In the genomic region with DNA sequence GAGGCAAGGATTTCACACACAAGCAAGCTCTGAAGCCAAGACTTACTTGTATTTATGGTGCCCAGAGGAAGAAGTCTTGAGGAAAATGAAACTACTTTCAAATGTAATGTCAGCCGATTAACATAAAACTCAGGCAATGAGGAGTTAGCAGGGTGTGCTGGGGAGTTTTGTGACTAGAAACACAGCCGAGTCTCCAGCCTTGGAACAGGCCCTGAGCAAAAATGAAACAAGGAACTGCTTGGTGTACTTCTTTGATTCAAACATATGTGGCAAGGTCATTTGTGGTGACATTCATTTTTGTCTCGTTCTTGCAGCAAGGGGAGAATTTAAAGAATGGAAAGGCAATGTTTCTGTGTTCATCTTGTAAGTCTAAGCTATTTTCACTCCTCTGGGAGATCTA, we compare ENCODE assay signal across 14 cellular contexts. TPM values are rescaled to one million over a fixed set of nuclear protein-coding genes. Genes with fewer than 3 reads are reported as not detected.
DNase-seq lines count a peak whose midpoint lies in the region; ATAC-seq and TF ChIP-seq lines count a peak whose summit lies in the region.
"Had no signal": no experiment of that assay in that cellular context is flagged by ENCODE, and none has a peak within 500 bp of the region (broad histone marks: within the 10 kb centered on the region; RNA-seq: fewer than 3 reads in every experiment).

No MANE protein-coding gene starts in this region.

- no peak for TF ChIP-seq CTCF in OCI-LY3 (IDR thresholded peaks at IDR 0.05; ENCODE audit: low read depth, low read length)
- TF ChIP-seq CTCF in adrenal gland (IDR thresholded peaks at IDR 0.05): no peak

- H3K27me3 ChIP-seq in OCI-LY3 (ENCODE audit: low read depth, low read length): peaks cover 33% of the 10 kb centered on the region
- H3K27me3 ChIP-seq in adrenal gland: no peaks in the 10 kb centered on the region
- H3K27me3 ChIP-seq: SJCRH30 had no signal

- no peak overlapping the region for H2AFZ ChIP-seq in OCI-LY3 (ENCODE audit: low read depth, low read length)

- peaks cover 12% of the 10 kb centered on the region for H3K4me1 ChIP-seq in OCI-LY3 (ENCODE audit: low read length)
- no peaks in the 10 kb centered on the region for H3K4me1 ChIP-seq in adrenal gland (replicated peaks in 1 of 2)
- H3K4me1 ChIP-seq: HAP-1, SJCRH30 had no signal

- ATAC-seq in GM19043 (IDR thresholded peaks at IDR 0.05; ENCODE audit: low read depth, unreplicated experiment) (peak; percentile 48), HG02885 (IDR thresholded peaks at IDR 0.05; ENCODE audit: poor library complexity, unreplicated experiment) (peak; percentile 76)

- H3K4me2 ChIP-seq in OCI-LY3 (ENCODE audit: low read length): peak overlapping the region; percentile 60

- no peaks in the 10 kb centered on the region for H3K9me3 ChIP-seq in OCI-LY3 (ENCODE audit: insufficient read depth, low read length)
- no peaks in the 10 kb centered on the region for H3K9me3 ChIP-seq in adrenal gland (replicated peaks in 1 of 3)
- H3K9me3 ChIP-seq: HAP-1, SJCRH30 had no signal

- H3K27ac ChIP-seq in OCI-LY3 (ENCODE audit: low read length): no peak overlapping the region
- H3K27ac ChIP-seq in adrenal gland: no peak overlapping the region
- H3K27ac ChIP-seq: SJCRH30 had no signal

- 43 to 49% (median 46%) methylated on average over 3 of the region's 3 CpGs for WGBS in adrenal gland, 4 donors

- peak overlapping the region; percentile 58 for H3K4me3 ChIP-seq in OCI-LY3 (ENCODE audit: low read length)
- no peak overlapping the region for H3K4me3 ChIP-seq in adrenal gland
- H3K4me3 ChIP-seq: HAP-1, SJCRH30 had no signal

- H3K9ac ChIP-seq in OCI-LY3 (ENCODE audit: low read length): no peak overlapping the region

- no peaks in the 10 kb centered on the region for H4K20me1 ChIP-seq in OCI-LY3 (ENCODE audit: insufficient read depth, low read length)

- DNase-seq in Ammon's horn (ENCODE audit: low spot score): peak; percentile 7
- DNase-seq in NCI-H82 treated with DMSO at 0.1 percent for 48 hours (lab: John Stamatoyannopoulos, UW; ENCODE audit: unreplicated experiment): no peak
- no peak for DNase-seq in activated naive CD4-positive, alpha-beta T cell (lab: John Stamatoyannopoulos, UW)
- DNase-seq in activated gamma-delta T cell treated with Interleukin-2 at 50 U/mL for 16 hours: no peak
- DNase-seq in adrenal gland: no peak
- DNase-seq: activated CD4-positive, alpha-beta T cell treated with anti-CD3 and anti-CD28 coated beads, Interleukin-2, amount 50 U/mL, for 4 hours; NCI-H2107; SJCRH30; stimulated activated naive CD4-positive, alpha-beta T cell treated with Interleukin-2 at 50 U/mL for 16 hours had no signal

- H3K36me3 ChIP-seq in OCI-LY3 (replicated peaks; ENCODE audit: low read depth, low read length) (no peaks in the 10 kb centered on the region), adrenal gland (replicated peaks in 1 of 2) (no peaks in the 10 kb centered on the region)
- H3K36me3 ChIP-seq: HAP-1, SJCRH30 had no signal

- TF ChIP-seq POLR2A in adrenal gland (IDR thresholded peaks at IDR 0.05): no peak

- H3K79me2 ChIP-seq in OCI-LY3 (ENCODE audit: low read length): no peaks in the 10 kb centered on the region

- intact Hi-C loops in adrenal gland (cut with DNase I): no loop called here

RNA-seq across cellular contexts. Expression of gene DYTN, which starts 4.4 kb away (rescaled TPM):
- not detected for total RNA-seq in adrenal gland
- not detected for polyA plus RNA-seq in adrenal gland
- total RNA-seq: G401, SJCRH30 had no signal

RNA-seq across cellular contexts. Expression of gene MDH1B, which starts 51.4 kb away (rescaled TPM):
- total RNA-seq in adrenal gland: 1 to 10 TPM in 7 of 8 donors, under 1 TPM in 1; 0.88 to 3.7 (median 2.1) TPM
- 1 to 10 TPM; 1.5 to 6.9 (median 3.1) TPM for polyA plus RNA-seq in adrenal gland

RNA-seq across cellular contexts. Expression of gene FASTKD2, which starts 51.6 kb away (rescaled TPM):
- total RNA-seq in adrenal gland: 10 to 100 TPM; 15.1 to 43.9 (median 27.8) TPM
- polyA plus RNA-seq in adrenal gland: 10 to 100 TPM in 2 of 3 donors, 1 to 10 TPM in 1; 8.4 to 59.8 (median 10.2) TPM
